In genomic region chr17:81898885-81899284, GRCh38 we compare ENCODE assay signal across 1 cellular context.
TF ChIP-seq lines count a peak whose summit lies in the region.

No MANE protein-coding gene starts in this region.

TF ChIP-seq in IMR-90, 13 proteins besides CTCF, POLR2A, EP300 and RAD21:
- TF ChIP-seq CEBPB (IDR thresholded peaks at IDR 0.05; ENCODE audit: low read depth, low read length) (no peak), RCOR1 (IDR thresholded peaks at IDR 0.05; ENCODE audit: insufficient replicate concordance, low read length) (no peak), CHD1 (IDR thresholded peaks at IDR 0.05; ENCODE audit: low read depth, low read length) (no peak), SMC3 (IDR thresholded peaks at IDR 0.05; ENCODE audit: low read depth, low read length) (no peak), USF2 (IDR thresholded peaks at IDR 0.05; ENCODE audit: low read depth, low read length) (no peak), FOS (IDR thresholded peaks at IDR 0.05; ENCODE audit: low read depth, low read length) (no peak), RFX5 (IDR thresholded peaks at IDR 0.05; ENCODE audit: low read depth, low read length) (no peak), MAZ (IDR thresholded peaks at IDR 0.05; ENCODE audit: borderline replicate concordance, low read depth, low read length) (no peak), MAFK (IDR thresholded peaks at IDR 0.05; ENCODE audit: low read depth, low read length) (no peak)
